Comparison of ENCODE assay signal across 1 cellular context in the genomic region with DNA sequence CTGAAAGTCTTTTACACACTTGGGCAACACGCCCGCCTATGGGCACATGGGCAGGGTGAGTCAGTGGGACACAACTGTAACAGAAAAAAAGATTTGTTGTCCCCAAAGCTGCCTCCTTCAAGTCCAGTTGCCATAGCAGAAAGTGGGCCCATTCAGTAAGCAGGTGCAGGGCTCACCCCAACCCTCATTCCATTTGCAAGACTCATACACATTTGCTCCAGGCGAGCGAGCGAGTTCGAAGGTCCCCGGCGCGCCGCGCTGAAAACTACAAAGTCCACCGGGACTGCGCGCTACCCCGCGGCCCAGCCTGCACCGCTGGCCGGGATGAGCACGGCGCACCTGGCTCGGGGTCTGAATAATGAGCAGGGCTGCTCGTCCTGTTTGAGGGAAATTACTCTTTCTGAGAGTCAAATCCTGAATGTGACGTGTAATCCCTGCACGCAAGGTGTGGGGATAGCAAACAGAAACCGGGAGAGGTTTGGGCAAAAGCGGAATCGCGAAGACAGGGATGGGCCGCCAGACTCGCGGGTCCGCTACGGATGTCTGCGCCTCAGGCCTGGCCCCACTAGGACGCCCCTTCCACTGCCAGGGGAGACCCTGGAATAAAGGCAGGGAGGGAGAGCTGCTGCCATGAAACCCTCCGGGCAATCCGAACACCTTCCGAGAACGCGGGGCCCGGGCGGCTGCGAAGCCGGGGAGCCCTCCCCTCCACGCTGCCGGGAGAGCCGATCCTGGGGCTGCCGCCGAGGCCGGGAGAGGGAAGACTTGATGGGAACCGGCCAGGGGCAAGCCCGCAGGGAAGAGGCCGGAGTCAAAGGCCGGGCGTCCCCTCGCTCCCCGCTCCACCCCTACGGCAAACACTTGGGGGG.
A peak's percentile ranks its signal among the peaks of the same experiment; 100 is the strongest.
TF ChIP-seq lines count a peak whose summit lies in the region.

No MANE protein-coding gene starts in this region.

TF ChIP-seq in HepG2, 621 proteins besides CTCF, POLR2A, EP300 and RAD21 (continued from another document and continues in another):
- TF ChIP-seq, protein P1, sequence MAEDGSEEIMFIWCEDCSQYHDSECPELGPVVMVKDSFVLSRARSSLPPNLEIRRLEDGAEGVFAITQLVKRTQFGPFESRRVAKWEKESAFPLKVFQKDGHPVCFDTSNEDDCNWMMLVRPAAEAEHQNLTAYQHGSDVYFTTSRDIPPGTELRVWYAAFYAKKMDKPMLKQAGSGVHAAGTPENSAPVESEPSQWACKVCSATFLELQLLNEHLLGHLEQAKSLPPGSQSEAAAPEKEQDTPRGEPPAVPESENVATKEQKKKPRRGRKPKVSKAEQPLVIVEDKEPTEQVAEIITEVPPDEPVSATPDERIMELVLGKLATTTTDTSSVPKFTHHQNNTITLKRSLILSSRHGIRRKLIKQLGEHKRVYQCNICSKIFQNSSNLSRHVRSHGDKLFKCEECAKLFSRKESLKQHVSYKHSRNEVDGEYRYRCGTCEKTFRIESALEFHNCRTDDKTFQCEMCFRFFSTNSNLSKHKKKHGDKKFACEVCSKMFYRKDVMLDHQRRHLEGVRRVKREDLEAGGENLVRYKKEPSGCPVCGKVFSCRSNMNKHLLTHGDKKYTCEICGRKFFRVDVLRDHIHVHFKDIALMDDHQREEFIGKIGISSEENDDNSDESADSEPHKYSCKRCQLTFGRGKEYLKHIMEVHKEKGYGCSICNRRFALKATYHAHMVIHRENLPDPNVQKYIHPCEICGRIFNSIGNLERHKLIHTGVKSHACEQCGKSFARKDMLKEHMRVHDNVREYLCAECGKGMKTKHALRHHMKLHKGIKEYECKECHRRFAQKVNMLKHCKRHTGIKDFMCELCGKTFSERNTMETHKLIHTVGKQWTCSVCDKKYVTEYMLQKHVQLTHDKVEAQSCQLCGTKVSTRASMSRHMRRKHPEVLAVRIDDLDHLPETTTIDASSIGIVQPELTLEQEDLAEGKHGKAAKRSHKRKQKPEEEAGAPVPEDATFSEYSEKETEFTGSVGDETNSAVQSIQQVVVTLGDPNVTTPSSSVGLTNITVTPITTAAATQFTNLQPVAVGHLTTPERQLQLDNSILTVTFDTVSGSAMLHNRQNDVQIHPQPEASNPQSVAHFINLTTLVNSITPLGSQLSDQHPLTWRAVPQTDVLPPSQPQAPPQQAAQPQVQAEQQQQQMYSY (CRISPR knock-in tag; IDR thresholded peaks at IDR 0.05): no peak
- TF ChIP-seq ZNF777 (CRISPR knock-in tag; IDR thresholded peaks at IDR 0.05): peak; percentile 68; the same call in 1 of the 2 replicates
- TF ChIP-seq, protein P2, sequence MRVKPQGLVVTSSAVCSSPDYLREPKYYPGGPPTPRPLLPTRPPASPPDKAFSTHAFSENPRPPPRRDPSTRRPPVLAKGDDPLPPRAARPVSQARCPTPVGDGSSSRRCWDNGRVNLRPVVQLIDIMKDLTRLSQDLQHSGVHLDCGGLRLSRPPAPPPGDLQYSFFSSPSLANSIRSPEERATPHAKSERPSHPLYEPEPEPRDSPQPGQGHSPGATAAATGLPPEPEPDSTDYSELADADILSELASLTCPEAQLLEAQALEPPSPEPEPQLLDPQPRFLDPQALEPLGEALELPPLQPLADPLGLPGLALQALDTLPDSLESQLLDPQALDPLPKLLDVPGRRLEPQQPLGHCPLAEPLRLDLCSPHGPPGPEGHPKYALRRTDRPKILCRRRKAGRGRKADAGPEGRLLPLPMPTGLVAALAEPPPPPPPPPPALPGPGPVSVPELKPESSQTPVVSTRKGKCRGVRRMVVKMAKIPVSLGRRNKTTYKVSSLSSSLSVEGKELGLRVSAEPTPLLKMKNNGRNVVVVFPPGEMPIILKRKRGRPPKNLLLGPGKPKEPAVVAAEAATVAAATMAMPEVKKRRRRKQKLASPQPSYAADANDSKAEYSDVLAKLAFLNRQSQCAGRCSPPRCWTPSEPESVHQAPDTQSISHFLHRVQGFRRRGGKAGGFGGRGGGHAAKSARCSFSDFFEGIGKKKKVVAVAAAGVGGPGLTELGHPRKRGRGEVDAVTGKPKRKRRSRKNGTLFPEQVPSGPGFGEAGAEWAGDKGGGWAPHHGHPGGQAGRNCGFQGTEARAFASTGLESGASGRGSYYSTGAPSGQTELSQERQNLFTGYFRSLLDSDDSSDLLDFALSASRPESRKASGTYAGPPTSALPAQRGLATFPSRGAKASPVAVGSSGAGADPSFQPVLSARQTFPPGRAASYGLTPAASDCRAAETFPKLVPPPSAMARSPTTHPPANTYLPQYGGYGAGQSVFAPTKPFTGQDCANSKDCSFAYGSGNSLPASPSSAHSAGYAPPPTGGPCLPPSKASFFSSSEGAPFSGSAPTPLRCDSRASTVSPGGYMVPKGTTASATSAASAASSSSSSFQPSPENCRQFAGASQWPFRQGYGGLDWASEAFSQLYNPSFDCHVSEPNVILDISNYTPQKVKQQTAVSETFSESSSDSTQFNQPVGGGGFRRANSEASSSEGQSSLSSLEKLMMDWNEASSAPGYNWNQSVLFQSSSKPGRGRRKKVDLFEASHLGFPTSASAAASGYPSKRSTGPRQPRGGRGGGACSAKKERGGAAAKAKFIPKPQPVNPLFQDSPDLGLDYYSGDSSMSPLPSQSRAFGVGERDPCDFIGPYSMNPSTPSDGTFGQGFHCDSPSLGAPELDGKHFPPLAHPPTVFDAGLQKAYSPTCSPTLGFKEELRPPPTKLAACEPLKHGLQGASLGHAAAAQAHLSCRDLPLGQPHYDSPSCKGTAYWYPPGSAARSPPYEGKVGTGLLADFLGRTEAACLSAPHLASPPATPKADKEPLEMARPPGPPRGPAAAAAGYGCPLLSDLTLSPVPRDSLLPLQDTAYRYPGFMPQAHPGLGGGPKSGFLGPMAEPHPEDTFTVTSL (CRISPR knock-in tag; IDR thresholded peaks at IDR 0.05; ENCODE audit: borderline replicate concordance): peak; percentile 19; the same call in 1 of the 2 replicates
- TF ChIP-seq, protein P3, sequence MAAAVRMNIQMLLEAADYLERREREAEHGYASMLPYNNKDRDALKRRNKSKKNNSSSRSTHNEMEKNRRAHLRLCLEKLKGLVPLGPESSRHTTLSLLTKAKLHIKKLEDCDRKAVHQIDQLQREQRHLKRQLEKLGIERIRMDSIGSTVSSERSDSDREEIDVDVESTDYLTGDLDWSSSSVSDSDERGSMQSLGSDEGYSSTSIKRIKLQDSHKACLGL (CRISPR knock-in tag; IDR thresholded peaks at IDR 0.05): peak; percentile 75; the same call in 1 of the 2 replicates
- TF ChIP-seq, protein P4, sequence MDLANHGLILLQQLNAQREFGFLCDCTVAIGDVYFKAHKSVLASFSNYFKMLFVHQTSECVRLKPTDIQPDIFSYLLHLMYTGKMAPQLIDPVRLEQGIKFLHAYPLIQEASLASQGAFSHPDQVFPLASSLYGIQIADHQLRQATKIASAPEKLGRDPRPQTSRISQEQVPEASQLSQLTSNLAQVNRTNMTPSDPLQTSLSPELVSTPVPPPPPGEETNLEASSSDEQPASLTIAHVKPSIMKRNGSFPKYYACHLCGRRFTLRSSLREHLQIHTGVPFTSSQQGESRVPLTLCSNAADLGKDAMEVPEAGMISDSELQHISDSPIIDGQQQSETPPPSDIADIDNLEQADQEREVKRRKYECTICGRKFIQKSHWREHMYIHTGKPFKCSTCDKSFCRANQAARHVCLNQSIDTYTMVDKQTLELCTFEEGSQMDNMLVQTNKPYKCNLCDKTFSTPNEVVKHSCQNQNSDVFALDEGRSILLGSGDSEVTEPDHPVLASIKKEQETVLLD (CRISPR knock-in tag; IDR thresholded peaks at IDR 0.05; ENCODE audit: low read depth): 0 out of 2 replicates have a peak, but pooled peaks have one; percentile 21
- TF ChIP-seq ZSCAN22 (CRISPR knock-in tag; IDR thresholded peaks at IDR 0.05): no peak
- TF ChIP-seq BCL6 (CRISPR knock-in tag; IDR thresholded peaks at IDR 0.05): peak; percentile 58
- no peak for TF ChIP-seq GTF3A (CRISPR knock-in tag; conservative IDR thresholded peaks at IDR 0.05)
- no peak for TF ChIP-seq ZNF224 (CRISPR knock-in tag; IDR thresholded peaks at IDR 0.05)
- TF ChIP-seq, protein P5, sequence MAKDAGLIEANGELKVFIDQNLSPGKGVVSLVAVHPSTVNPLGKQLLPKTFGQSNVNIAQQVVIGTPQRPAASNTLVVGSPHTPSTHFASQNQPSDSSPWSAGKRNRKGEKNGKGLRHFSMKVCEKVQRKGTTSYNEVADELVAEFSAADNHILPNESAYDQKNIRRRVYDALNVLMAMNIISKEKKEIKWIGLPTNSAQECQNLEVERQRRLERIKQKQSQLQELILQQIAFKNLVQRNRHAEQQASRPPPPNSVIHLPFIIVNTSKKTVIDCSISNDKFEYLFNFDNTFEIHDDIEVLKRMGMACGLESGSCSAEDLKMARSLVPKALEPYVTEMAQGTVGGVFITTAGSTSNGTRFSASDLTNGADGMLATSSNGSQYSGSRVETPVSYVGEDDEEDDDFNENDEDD (CRISPR knock-in tag; IDR thresholded peaks at IDR 0.05; ENCODE audit: borderline replicate concordance): peak; percentile 56; the same call in 1 of the 2 replicates
- TF ChIP-seq ZNF558 (CRISPR knock-in tag; IDR thresholded peaks at IDR 0.05; ENCODE audit: borderline replicate concordance): 0 out of 2 replicates have a peak, but pooled peaks have one; percentile 8
- TF ChIP-seq MED13 (CRISPR knock-in tag; IDR thresholded peaks at IDR 0.05): no peak
- TF ChIP-seq AHR (CRISPR knock-in tag; IDR thresholded peaks at IDR 0.05): no peak
- TF ChIP-seq TEAD3 (CRISPR knock-in tag; optimal IDR thresholded peaks at IDR 0.05; ENCODE audit: borderline replicate concordance): peak; percentile 90
- TF ChIP-seq, protein P6, sequence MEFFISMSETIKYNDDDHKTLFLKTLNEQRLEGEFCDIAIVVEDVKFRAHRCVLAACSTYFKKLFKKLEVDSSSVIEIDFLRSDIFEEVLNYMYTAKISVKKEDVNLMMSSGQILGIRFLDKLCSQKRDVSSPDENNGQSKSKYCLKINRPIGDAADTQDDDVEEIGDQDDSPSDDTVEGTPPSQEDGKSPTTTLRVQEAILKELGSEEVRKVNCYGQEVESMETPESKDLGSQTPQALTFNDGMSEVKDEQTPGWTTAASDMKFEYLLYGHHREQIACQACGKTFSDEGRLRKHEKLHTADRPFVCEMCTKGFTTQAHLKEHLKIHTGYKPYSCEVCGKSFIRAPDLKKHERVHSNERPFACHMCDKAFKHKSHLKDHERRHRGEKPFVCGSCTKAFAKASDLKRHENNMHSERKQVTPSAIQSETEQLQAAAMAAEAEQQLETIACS (CRISPR knock-in tag; IDR thresholded peaks at IDR 0.05): peak; percentile 83
- TF ChIP-seq ZNF7 (CRISPR knock-in tag; IDR thresholded peaks at IDR 0.05): no peak
- TF ChIP-seq CBX1 (IDR thresholded peaks at IDR 0.05; ENCODE audit: low read depth): no peak
- peak; percentile 72 for TF ChIP-seq ZFY (CRISPR knock-in tag; IDR thresholded peaks at IDR 0.05)
- no peak for TF ChIP-seq ZNF20 (CRISPR knock-in tag; IDR thresholded peaks at IDR 0.05)
- TF ChIP-seq, protein P7, sequence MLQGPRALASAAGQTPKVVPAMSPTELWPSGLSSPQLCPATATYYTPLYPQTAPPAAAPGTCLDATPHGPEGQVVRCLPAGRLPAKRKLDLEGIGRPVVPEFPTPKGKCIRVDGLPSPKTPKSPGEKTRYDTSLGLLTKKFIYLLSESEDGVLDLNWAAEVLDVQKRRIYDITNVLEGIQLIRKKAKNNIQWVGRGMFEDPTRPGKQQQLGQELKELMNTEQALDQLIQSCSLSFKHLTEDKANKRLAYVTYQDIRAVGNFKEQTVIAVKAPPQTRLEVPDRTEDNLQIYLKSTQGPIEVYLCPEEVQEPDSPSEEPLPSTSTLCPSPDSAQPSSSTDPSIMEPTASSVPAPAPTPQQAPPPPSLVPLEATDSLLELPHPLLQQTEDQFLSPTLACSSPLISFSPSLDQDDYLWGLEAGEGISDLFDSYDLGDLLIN (CRISPR knock-in tag; IDR thresholded peaks at IDR 0.05; ENCODE audit: borderline replicate concordance): no peak
- TF ChIP-seq ZNF644 (CRISPR knock-in tag; IDR thresholded peaks at IDR 0.05; ENCODE audit: low read depth): no peak
- TF ChIP-seq, protein P8, sequence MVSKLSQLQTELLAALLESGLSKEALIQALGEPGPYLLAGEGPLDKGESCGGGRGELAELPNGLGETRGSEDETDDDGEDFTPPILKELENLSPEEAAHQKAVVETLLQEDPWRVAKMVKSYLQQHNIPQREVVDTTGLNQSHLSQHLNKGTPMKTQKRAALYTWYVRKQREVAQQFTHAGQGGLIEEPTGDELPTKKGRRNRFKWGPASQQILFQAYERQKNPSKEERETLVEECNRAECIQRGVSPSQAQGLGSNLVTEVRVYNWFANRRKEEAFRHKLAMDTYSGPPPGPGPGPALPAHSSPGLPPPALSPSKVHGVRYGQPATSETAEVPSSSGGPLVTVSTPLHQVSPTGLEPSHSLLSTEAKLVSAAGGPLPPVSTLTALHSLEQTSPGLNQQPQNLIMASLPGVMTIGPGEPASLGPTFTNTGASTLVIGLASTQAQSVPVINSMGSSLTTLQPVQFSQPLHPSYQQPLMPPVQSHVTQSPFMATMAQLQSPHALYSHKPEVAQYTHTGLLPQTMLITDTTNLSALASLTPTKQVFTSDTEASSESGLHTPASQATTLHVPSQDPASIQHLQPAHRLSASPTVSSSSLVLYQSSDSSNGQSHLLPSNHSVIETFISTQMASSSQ (IDR thresholded peaks at IDR 0.05; ENCODE audit: low read depth): no peak
- TF ChIP-seq, protein P8 (CRISPR knock-in tag; IDR thresholded peaks at IDR 0.05; ENCODE audit: borderline replicate concordance): no peak
- TF ChIP-seq PTBP1 (IDR thresholded peaks at IDR 0.05; ENCODE audit: low read depth, low read length, poor library complexity, severe bottlenecking): no peak
- TF ChIP-seq, protein P9, sequence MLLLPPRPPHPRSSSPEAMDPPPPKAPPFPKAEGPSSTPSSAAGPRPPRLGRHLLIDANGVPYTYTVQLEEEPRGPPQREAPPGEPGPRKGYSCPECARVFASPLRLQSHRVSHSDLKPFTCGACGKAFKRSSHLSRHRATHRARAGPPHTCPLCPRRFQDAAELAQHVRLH (CRISPR knock-in tag; IDR thresholded peaks at IDR 0.05; ENCODE audit: borderline replicate concordance, low read depth): 0 out of 2 replicates have a peak, but pooled peaks have one; percentile 29
- 0 out of 2 replicates have a peak, but pooled peaks have one; percentile 23 for TF ChIP-seq ZNF816 (CRISPR knock-in tag; IDR thresholded peaks at IDR 0.05; ENCODE audit: borderline replicate concordance)
- no peak; the same call in 1 of the 2 replicates for TF ChIP-seq HNRNPUL1 (IDR thresholded peaks at IDR 0.05; ENCODE audit: low read depth, low read length)
